17 cellular contexts compared by ENCODE assay signal in genomic region chr12:22860926-22861325, GRCh38.
"Had no signal": no experiment of that assay in that cellular context is flagged by ENCODE, and none has a peak within 500 bp of the region (broad histone marks: within the 10 kb centered on the region; RNA-seq: fewer than 3 reads in every experiment).

No MANE protein-coding gene starts in this region.

- ATAC-seq: left colon; lower lobe of right lung; psoas muscle; stimulated activated naive CD8-positive, alpha-beta T cell treated with anti-CD3 and anti-CD28 coated beads, Interleukin-15, amount 100 ng/mL, for 72 hours had no signal

- H3K36me3 Mint-ChIP-seq: activated naive CD8-positive, alpha-beta T cell; mesothelial cell of epicardium; type B pancreatic cell had no signal

- H3K9me3 Mint-ChIP-seq: activated CD4-positive, alpha-beta T cell treated with anti-CD3 and anti-CD28 coated beads, Interleukin-2, amount 10 ng/mL, durations not matched to agents 7 days and 5 days; mesothelial cell of epicardium; stimulated activated naive CD8-positive, alpha-beta T cell treated with anti-CD3 and anti-CD28 coated beads, Interleukin-15, amount 100 ng/mL, for 72 hours; type B pancreatic cell had no signal

- H3K27me3 Mint-ChIP-seq: activated CD4-positive, alpha-beta T cell treated with anti-CD3 and anti-CD28 coated beads, Interleukin-2, amount 10 ng/mL, durations not matched to agents 7 days and 5 days had no signal

- DNase-seq: activated CD4-positive, alpha-beta T cell treated with anti-CD3 and anti-CD28 coated beads, Interleukin-2, amount 10 ng/mL, durations not matched to agents 7 days and 5 days; activated CD8-positive, alpha-beta memory T cell treated with anti-CD3 and anti-CD28 coated beads, Interleukin-2, amount 50 U/mL, for 48 hours; activated gamma-delta T cell treated with Interleukin-2 at 50 U/mL for 16 hours; amniotic stem cell; central memory CD4-positive, alpha-beta T cell; colonic mucosa; foreskin fibroblast; head of caudate nucleus; left colon; lower lobe of right lung; psoas muscle; sigmoid colon; stimulated activated CD4-positive, alpha-beta T cell treated with anti-CD3 and anti-CD28 coated beads, Interleukin-1b, Interleukin-23, amount 100 ng/mL, for 48 hours; stimulated activated naive CD8-positive, alpha-beta T cell treated with anti-CD3 and anti-CD28 coated beads, Interleukin-15, amount 100 ng/mL, for 72 hours had no signal

- H3K4me1 ChIP-seq: colonic mucosa, psoas muscle, sigmoid colon had no signal

- H3K4me3 Mint-ChIP-seq: activated CD4-positive, alpha-beta T cell treated with anti-CD3 and anti-CD28 coated beads, Interleukin-2, amount 10 ng/mL, durations not matched to agents 7 days and 5 days; activated naive CD8-positive, alpha-beta T cell; mesothelial cell of epicardium; stimulated activated naive CD8-positive, alpha-beta T cell treated with anti-CD3 and anti-CD28 coated beads, Interleukin-15, amount 100 ng/mL, for 72 hours; type B pancreatic cell had no signal

- H3K27ac ChIP-seq: colonic mucosa, lower lobe of right lung, psoas muscle, sigmoid colon had no signal

- H3K9me3 ChIP-seq: colonic mucosa, lower lobe of right lung, psoas muscle, sigmoid colon had no signal

- H3K4me3 ChIP-seq: colonic mucosa, lower lobe of right lung, psoas muscle, sigmoid colon had no signal

- H3K36me3 ChIP-seq: colonic mucosa, lower lobe of right lung, sigmoid colon had no signal

- H3K27ac Mint-ChIP-seq: activated CD4-positive, alpha-beta T cell treated with anti-CD3 and anti-CD28 coated beads, Interleukin-2, amount 10 ng/mL, durations not matched to agents 7 days and 5 days; activated naive CD8-positive, alpha-beta T cell; mesothelial cell of epicardium; stimulated activated naive CD8-positive, alpha-beta T cell treated with anti-CD3 and anti-CD28 coated beads, Interleukin-15, amount 100 ng/mL, for 72 hours; type B pancreatic cell had no signal

- H3K4me1 Mint-ChIP-seq: activated CD4-positive, alpha-beta T cell treated with anti-CD3 and anti-CD28 coated beads, Interleukin-2, amount 10 ng/mL, durations not matched to agents 7 days and 5 days; mesothelial cell of epicardium; stimulated activated naive CD8-positive, alpha-beta T cell treated with anti-CD3 and anti-CD28 coated beads, Interleukin-15, amount 100 ng/mL, for 72 hours had no signal

- H3K27me3 ChIP-seq: colonic mucosa, sigmoid colon had no signal
